Comparison of ENCODE assay signal across 8 cellular contexts in the genomic region with DNA sequence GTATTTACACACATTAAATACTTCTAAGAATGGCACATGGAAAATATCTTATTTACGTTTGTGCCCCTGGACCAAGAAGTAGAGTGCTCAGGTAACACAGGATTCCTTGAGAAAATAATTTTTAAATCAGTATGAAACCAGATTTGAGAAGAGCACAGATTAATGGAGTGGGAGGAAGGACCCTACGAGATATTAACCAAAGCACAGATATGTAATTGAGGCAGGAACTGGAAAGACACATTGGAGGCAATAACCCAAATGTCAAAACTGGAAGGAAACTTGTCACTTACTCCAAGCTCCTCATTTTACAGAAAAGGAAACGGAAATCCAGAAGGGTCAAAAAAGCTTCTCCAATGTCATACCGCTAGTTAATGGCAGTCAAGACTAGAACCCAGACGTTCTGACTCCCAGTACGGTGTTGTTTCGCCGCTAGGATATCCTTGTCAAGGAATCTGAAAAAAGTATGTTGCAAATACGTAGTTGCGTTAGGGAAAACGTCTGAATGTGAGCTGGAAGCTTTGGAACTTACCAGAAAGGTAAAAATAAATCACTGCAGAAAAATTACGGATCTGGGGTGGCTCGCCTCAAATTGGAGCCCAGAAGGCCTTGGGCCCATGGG. TPM values are rescaled to one million over a fixed set of nuclear protein-coding genes. Genes with fewer than 3 reads are reported as not detected.
DNase-seq lines count a peak whose midpoint lies in the region; ATAC-seq and FAIRE-seq lines count a peak whose summit lies in the region.

No MANE protein-coding gene starts in this region.

- no peaks in the 10 kb centered on the region for H3K9me3 ChIP-seq in iPS-18c (ENCODE audit: control insufficient read depth, insufficient read depth, low read length)
- no peaks in the 10 kb centered on the region for H3K9me3 ChIP-seq in stomach smooth muscle (ENCODE audit: control insufficient read depth in 2 of 2, low read length in 2 of 2)

- H3K9ac ChIP-seq in stomach smooth muscle (ENCODE audit: low read length in 2 of 2) = peak overlapping the region; percentile 82 to 95

- peak overlapping the region; percentile 98 for H3K27ac Mint-ChIP-seq in activated T-helper 17 cell treated with anti-CD3 and anti-CD28 coated beads, Interleukin-2, amount 50 U/mL, for 72 hours

- H3K27ac ChIP-seq in stomach smooth muscle (ENCODE audit: low read length) = peak overlapping the region; percentile 89

- DNase-seq in activated T-cell treated with anti-CD3 and anti-CD28 coated beads, Interleukin-2, amount 50 U/mL, for 4 hours = no peak
- DNase-seq in activated T-cell treated with anti-CD3 and anti-CD28 coated beads, Interleukin-2, amount 50 U/mL, for 48 hours = no peak
- DNase-seq in putamen (ENCODE audit: low spot score) (no peak), GM19239 (ENCODE audit: insufficient read length, low spot score) (no peak)

- peaks cover 10 to 11% of the 10 kb centered on the region in 2 donors for H3K36me3 ChIP-seq in stomach smooth muscle (ENCODE audit: control insufficient read depth in 2 of 2, insufficient read depth in 2 of 2, low read length in 2 of 2)

- H3K27me3 ChIP-seq in stomach smooth muscle (ENCODE audit: control insufficient read depth in 1 of 2, insufficient read depth in 2 of 2, low read length in 2 of 2) = no peaks in the 10 kb centered on the region

- no peak for FAIRE-seq in GM19239 (lab: Jason Lieb, UNC)

- H3K4me3 Mint-ChIP-seq in activated T-cell treated with anti-CD3 and anti-CD28 coated beads, Interleukin-2, amount 50 U/mL, for 4 hours = peak overlapping the region; percentile 96
- H3K4me3 Mint-ChIP-seq in activated T-helper 17 cell treated with anti-CD3 and anti-CD28 coated beads, Interleukin-2, amount 50 U/mL, for 72 hours = peak overlapping the region; percentile 92

- H3K4me1 Mint-ChIP-seq in activated T-cell treated with anti-CD3 and anti-CD28 coated beads, Interleukin-2, amount 50 U/mL, for 4 hours (ENCODE audit: low read depth) = peaks cover 19% of the 10 kb centered on the region
- H3K4me1 Mint-ChIP-seq in activated T-helper 17 cell treated with anti-CD3 and anti-CD28 coated beads, Interleukin-2, amount 50 U/mL, for 72 hours = no peaks in the 10 kb centered on the region

- H3K27me3 Mint-ChIP-seq in activated T-cell treated with anti-CD3 and anti-CD28 coated beads, Interleukin-2, amount 50 U/mL, for 4 hours (ENCODE audit: low read depth) = peaks cover 2% of the 10 kb centered on the region
- H3K27me3 Mint-ChIP-seq in activated T-helper 17 cell treated with anti-CD3 and anti-CD28 coated beads, Interleukin-2, amount 50 U/mL, for 72 hours = no peaks in the 10 kb centered on the region

- ATAC-seq in activated T-cell treated with anti-CD3 and anti-CD28 coated beads, Interleukin-2, amount 50 U/mL, for 4 hours = no peak
- ATAC-seq in activated T-helper 17 cell treated with anti-CD3 and anti-CD28 coated beads, Interleukin-2, amount 50 U/mL, for 72 hours (replicated peaks) = no peak
- ATAC-seq in HG02884 (IDR thresholded peaks at IDR 0.05; ENCODE audit: unreplicated experiment) = no peak

- peaks cover 13% of the 10 kb centered on the region for H3K4me1 ChIP-seq in stomach smooth muscle (ENCODE audit: control insufficient read depth, insufficient read depth, low read length)

- no peaks in the 10 kb centered on the region for H3K9me3 Mint-ChIP-seq in activated T-cell treated with anti-CD3 and anti-CD28 coated beads, Interleukin-2, amount 50 U/mL, for 4 hours
- H3K9me3 Mint-ChIP-seq in activated T-helper 17 cell treated with anti-CD3 and anti-CD28 coated beads, Interleukin-2, amount 50 U/mL, for 72 hours = no peaks in the 10 kb centered on the region

- peaks cover 8% of the 10 kb centered on the region for H3K36me3 Mint-ChIP-seq in activated T-cell treated with anti-CD3 and anti-CD28 coated beads, Interleukin-2, amount 50 U/mL, for 4 hours (ENCODE audit: insufficient read depth)
- H3K36me3 Mint-ChIP-seq in activated T-helper 17 cell treated with anti-CD3 and anti-CD28 coated beads, Interleukin-2, amount 50 U/mL, for 72 hours (ENCODE audit: low read depth) = peaks cover 51% of the 10 kb centered on the region

- H3K4me3 ChIP-seq in iPS-18c (ENCODE audit: insufficient read depth, low read depth, low read length) (peak overlapping the region; percentile 99), stomach smooth muscle (ENCODE audit: low read length in 2 of 2) (peak overlapping the region; percentile 71 to 96)

RNA-seq across cellular contexts. Expression of gene MTIF2, which starts 0.6 kb away (rescaled TPM):
- 10 to 100 TPM; 55.6 to 59.8 (median 58.1) TPM for total RNA-seq in activated T-cell treated with anti-CD3 and anti-CD28 coated beads, Interleukin-2, amount 50 U/mL, for 4 hours
- total RNA-seq in activated T-helper 17 cell treated with anti-CD3 and anti-CD28 coated beads, Interleukin-2, amount 50 U/mL, for 72 hours = 10 to 100 TPM; 25.8 to 28.4 TPM

RNA-seq across cellular contexts. Expression of gene RPS27A, which starts 35.9 kb away (rescaled TPM):
- 1,000 to 10,000 TPM; 1,450 to 1,497 (median 1,473) TPM for total RNA-seq in activated T-cell treated with anti-CD3 and anti-CD28 coated beads, Interleukin-2, amount 50 U/mL, for 4 hours
- 1,000 to 10,000 TPM; 1,125 to 1,181 TPM for total RNA-seq in activated T-helper 17 cell treated with anti-CD3 and anti-CD28 coated beads, Interleukin-2, amount 50 U/mL, for 72 hours

RNA-seq across cellular contexts. Expression of gene CLHC1, which starts 36.3 kb away (rescaled TPM):
- total RNA-seq in activated T-cell treated with anti-CD3 and anti-CD28 coated beads, Interleukin-2, amount 50 U/mL, for 4 hours = 1 to 10 TPM; 2.8 to 4.3 (median 3.6) TPM
- 10 to 100 TPM in 1 of 2 donors, 1 to 10 TPM in 1; 7.0 to 11.5 TPM for total RNA-seq in activated T-helper 17 cell treated with anti-CD3 and anti-CD28 coated beads, Interleukin-2, amount 50 U/mL, for 72 hours
